Comparison of ENCODE assay signal across 8 cellular contexts in genomic region chr13:28657784-28658538, GRCh38. TPM values are rescaled to one million over a fixed set of nuclear protein-coding genes. Genes with fewer than 3 reads are reported as not detected.
A peak's percentile ranks its signal among the peaks of the same experiment; 100 is the strongest.
DNase-seq lines count a peak whose midpoint lies in the region; ATAC-seq and TF ChIP-seq lines count a peak whose summit lies in the region.

No MANE protein-coding gene starts in this region.

- H3K9me3 ChIP-seq in iPS-15b (ENCODE audit: control insufficient read depth, insufficient read depth, low read length): no peaks in the 10 kb centered on the region

- peak; percentile 23; the same call in 1 of the 2 replicates for TF ChIP-seq CTCF in LNCaP clone FGC (IDR thresholded peaks at IDR 0.05; ENCODE audit: control insufficient read depth, extremely low read depth, insufficient read depth)

- H3K9me3 Mint-ChIP-seq in stimulated activated effector memory CD8-positive, alpha-beta T cell treated with anti-CD3 and anti-CD28 coated beads, Interleukin-12 subunit alpha, Interleukin-12 subunit beta, amount 100 ng/mL, for 72 hours: no peaks in the 10 kb centered on the region

- H3K4me3 ChIP-seq in LNCaP clone FGC (ENCODE audit: low read depth, low read length): peak overlapping the region; percentile 91
- H3K4me3 ChIP-seq in iPS-15b (ENCODE audit: low read depth, low read length): peak overlapping the region; percentile 98

- H3K9ac ChIP-seq in iPS-15b (ENCODE audit: low read depth, low read length): peak overlapping the region; percentile 77

- H3K27ac Mint-ChIP-seq in stimulated activated effector memory CD8-positive, alpha-beta T cell treated with anti-CD3 and anti-CD28 coated beads, Interleukin-12 subunit alpha, Interleukin-12 subunit beta, amount 100 ng/mL, for 72 hours: peak overlapping the region; percentile 94

- ATAC-seq in stimulated activated effector memory CD8-positive, alpha-beta T cell treated with anti-CD3 and anti-CD28 coated beads, Interleukin-12 subunit alpha, Interleukin-12 subunit beta, amount 100 ng/mL, for 72 hours: no peak
- ATAC-seq in GM18868 (IDR thresholded peaks at IDR 0.05; ENCODE audit: unreplicated experiment): no peak
- no peak for ATAC-seq in HG03439 (IDR thresholded peaks at IDR 0.05; ENCODE audit: unreplicated experiment)

- H3K4me1 Mint-ChIP-seq in stimulated activated effector memory CD8-positive, alpha-beta T cell treated with anti-CD3 and anti-CD28 coated beads, Interleukin-12 subunit alpha, Interleukin-12 subunit beta, amount 100 ng/mL, for 72 hours: peaks cover 52% of the 10 kb centered on the region

- no peaks in the 10 kb centered on the region for H3K27me3 ChIP-seq in iPS-15b (ENCODE audit: control insufficient read depth, insufficient read depth, low read length)

- H3K27ac ChIP-seq in adipose tissue (ENCODE audit: low read depth, low read length): peak overlapping the region; percentile 32

- H3K4me3 Mint-ChIP-seq in stimulated activated effector memory CD8-positive, alpha-beta T cell treated with anti-CD3 and anti-CD28 coated beads, Interleukin-12 subunit alpha, Interleukin-12 subunit beta, amount 100 ng/mL, for 72 hours: peak overlapping the region; percentile 90

- H3K4me1 ChIP-seq in iPS-15b (ENCODE audit: control insufficient read depth, insufficient read depth, low read length): peaks cover 12% of the 10 kb centered on the region

- DNase-seq in EL: peak; percentile 28
- no peak for DNase-seq in LNCaP clone FGC (ENCODE audit: low read depth)
- DNase-seq in stimulated activated effector memory CD8-positive, alpha-beta T cell treated with anti-CD3 and anti-CD28 coated beads, Interleukin-12 subunit alpha, Interleukin-12 subunit beta, amount 100 ng/mL, for 72 hours (ENCODE audit: low spot score in 2 of 2): no peak
- no peak for DNase-seq in stimulated activated CD4-positive, alpha-beta T cell treated with anti-CD3 and anti-CD28 coated beads, Interleukin-15, amount 100 ng/mL, for 24 hours

- whole genome bisulfite sequencing in adipose tissue, 3 donors: 27 to 33% (median 28%) methylated on average over 12 of the region's 12 CpGs

- no peaks in the 10 kb centered on the region for H3K36me3 ChIP-seq in iPS-15b (ENCODE audit: control insufficient read depth, insufficient read depth, low read length)

- peaks cover 46% of the 10 kb centered on the region for H3K36me3 Mint-ChIP-seq in stimulated activated effector memory CD8-positive, alpha-beta T cell treated with anti-CD3 and anti-CD28 coated beads, Interleukin-12 subunit alpha, Interleukin-12 subunit beta, amount 100 ng/mL, for 72 hours

RNA-seq across cellular contexts. Expression of gene POMP, which starts 1.0 kb away (rescaled TPM):
- 10 to 100 TPM; 28.1 to 96.7 (median 85.3) TPM for polyA plus RNA-seq in adipose tissue
